ENCODE assay signal across 10 cellular contexts in the genomic region with DNA sequence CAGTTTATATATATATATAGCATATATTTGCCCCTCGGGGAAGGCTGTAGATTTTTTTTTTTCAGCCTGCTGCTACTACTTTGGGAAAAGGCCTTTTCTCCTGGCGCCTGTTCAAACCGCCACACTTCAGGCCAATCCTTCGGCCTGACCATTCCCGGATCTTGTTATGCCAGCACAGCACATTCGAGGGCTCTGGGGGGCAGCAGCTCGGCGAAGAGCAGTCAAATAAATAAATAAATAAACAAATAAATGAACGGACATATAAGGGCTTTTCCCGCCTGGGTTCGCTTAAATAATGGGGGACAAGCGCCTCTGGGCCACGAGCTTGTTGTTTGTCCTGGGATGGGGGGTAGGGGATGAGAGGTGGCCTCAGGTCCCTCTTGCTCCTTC. TPM values are rescaled to one million over a fixed set of nuclear protein-coding genes. Genes with fewer than 3 reads are reported as not detected.
A peak's percentile ranks its signal among the peaks of the same experiment; 100 is the strongest.
DNase-seq lines count a peak whose midpoint lies in the region; ATAC-seq, FAIRE-seq and TF ChIP-seq lines count a peak whose summit lies in the region.
"Had no signal": no experiment of that assay in that cellular context is flagged by ENCODE, and none has a peak within 500 bp of the region (broad histone marks: within the 10 kb centered on the region; RNA-seq: fewer than 3 reads in every experiment).

No MANE protein-coding gene starts in this region.

- no peak for TF ChIP-seq RAD21 in HepG2 (CRISPR knock-in tag; IDR thresholded peaks at IDR 0.05)

- H3K36me3 Mint-ChIP-seq in WTC11: no peaks in the 10 kb centered on the region

- no peaks in the 10 kb centered on the region for H3K79me2 ChIP-seq in HepG2 (ENCODE audit: insufficient read depth, low read length)

- H3K27ac Mint-ChIP-seq in WTC11: no peak overlapping the region

- no peaks in the 10 kb centered on the region for H4K20me1 ChIP-seq in HepG2 (ENCODE audit: insufficient read depth, low read length)

- peaks cover 100% of the 10 kb centered on the region for H3K27me3 ChIP-seq in cardiac muscle cell
- peaks cover 12% of the 10 kb centered on the region for H3K27me3 ChIP-seq in right cardiac atrium (ENCODE audit: control insufficient read depth, insufficient read depth)
- peaks cover 7 to 87% of the 10 kb centered on the region in 2 experiments; a peak in 4 of 5 replicates for H3K27me3 ChIP-seq in HepG2 (ENCODE audit: control insufficient read depth in 1 of 2, insufficient read depth in 2 of 2, low read length in 2 of 2)
- H3K27me3 ChIP-seq in upper lobe of right lung: peaks cover 92% of the 10 kb centered on the region

- ATAC-seq in right cardiac atrium (no peak), WTC11 (no peak), HepG2 (no peak), upper lobe of right lung (no peak), GM18867 (IDR thresholded peaks at IDR 0.05; ENCODE audit: unreplicated experiment) (no peak), HG02973 (IDR thresholded peaks at IDR 0.05; ENCODE audit: unreplicated experiment) (no peak)

- POLR2A ChIA-PET in WTC11 (lab: Charles Lee): no interaction called here
- POLR2A ChIA-PET in HepG2 (lab: Yijun Ruan, JAX): interaction anchor here (1.4 kb wide), 1 partner anchor 315 kb away, joined by 3 read pairs; no protein-coding TSS in a partner anchor

- no peak overlapping the region for H2AFZ ChIP-seq in HepG2 (ENCODE audit: low read length)

- peaks cover 98% of the 10 kb centered on the region for H3K27me3 Mint-ChIP-seq in WTC11 (ENCODE audit: low read depth)

- no peak for FAIRE-seq in HepG2 (lab: Jason Lieb, UNC)

- intact Hi-C loops in right cardiac atrium (cut with DNase I): loop anchor here (2.0 to 10.0 kb wide), 9 partner anchors 312 to 675 kb away; no protein-coding TSS in a partner anchor
- intact Hi-C loops in HepG2 (cut with micrococcal nuclease; ENCODE audit: unreplicated experiment): loop anchor here (1.0 to 5.0 kb wide), 4 partner anchors 245 to 497 kb away; no protein-coding TSS in a partner anchor
- intact Hi-C loops in upper lobe of right lung (cut with DNase I): no loop called here

- 13% methylated on average over 13 of the region's 13 CpGs for WGBS in right cardiac atrium
- 63% methylated on average over 13 of the region's 13 CpGs for WGBS in HepG2 (ENCODE audit: low lambda C conversion rate)

- in situ Hi-C loops in HepG2 (cut with HindIII; ENCODE audit: extremely low pct_ligation_motif_present, low pct_unique_long_range_greater_than_20kb): loop anchor here (5.0 kb wide), 1 partner anchor 317 kb away; no protein-coding TSS in a partner anchor

- no peaks in the 10 kb centered on the region for H3K9me3 Mint-ChIP-seq in WTC11

- peaks cover 12% of the 10 kb centered on the region for H3K4me1 Mint-ChIP-seq in WTC11

- DNase-seq in cardiac muscle cell (ENCODE audit: low read depth in 1 of 2, low spot score in 1 of 2) (peak in 1 of 2 donors; percentile 28), right cardiac atrium (no peak), WTC11 (ENCODE audit: low spot score) (no peak), HepG2 (ENCODE audit: low spot score) (no peak), upper lobe of right lung (no peak)
- DNase-seq in stimulated activated CD4-positive, alpha-beta T cell treated with anti-CD3 and anti-CD28 coated beads, Interleukin-2, amount 100 ng/mL, for 48 hours: no peak
- DNase-seq: activated gamma-delta T cell, SHP77 treated with DMSO at 0.1 percent for 48 hours had no signal

- H3K9me3 ChIP-seq in cardiac muscle cell (ENCODE audit: low read depth) (no peaks in the 10 kb centered on the region), right cardiac atrium (ENCODE audit: control insufficient read depth, low read length) (no peaks in the 10 kb centered on the region), HepG2 (ENCODE audit: low read length) (no peaks in the 10 kb centered on the region), upper lobe of right lung (no peaks in the 10 kb centered on the region)

- H3K4me1 ChIP-seq in cardiac muscle cell (ENCODE audit: low read depth) (no peaks in the 10 kb centered on the region), right cardiac atrium (ENCODE audit: control insufficient read depth, insufficient read depth, low read length) (no peaks in the 10 kb centered on the region), HepG2 (ENCODE audit: insufficient read depth, low read length) (peaks cover 11% of the 10 kb centered on the region), upper lobe of right lung (peaks cover 15% of the 10 kb centered on the region)

- H3K4me2 ChIP-seq in HepG2 (ENCODE audit: low read depth, low read length): peak overlapping the region; percentile 83

- peak overlapping the region; percentile 44 for H3K4me3 Mint-ChIP-seq in WTC11

- H3K27ac ChIP-seq in cardiac muscle cell: no peak overlapping the region
- no peak overlapping the region for H3K27ac ChIP-seq in right cardiac atrium (ENCODE audit: low read length)
- no peak overlapping the region for H3K27ac ChIP-seq in HepG2 (ENCODE audit: extremely low read length, insufficient read depth, low read length)
- H3K27ac ChIP-seq in upper lobe of right lung: no peak overlapping the region

- TF ChIP-seq CTCF in cardiac muscle cell (IDR thresholded peaks at IDR 0.05; ENCODE audit: low read depth, low read length) (no peak), WTC11 (IDR thresholded peaks at IDR 0.05) (no peak), HepG2 (CRISPR knock-in tag; IDR thresholded peaks at IDR 0.05) (no peak), upper lobe of right lung (IDR thresholded peaks at IDR 0.05) (no peak)

- peak overlapping the region; percentile 47 for H3K4me3 ChIP-seq in cardiac muscle cell
- no peak overlapping the region for H3K4me3 ChIP-seq in right cardiac atrium (ENCODE audit: low read length)
- H3K4me3 ChIP-seq in HepG2 (replicated peaks in 1 of 3; ENCODE audit: insufficient read depth in 1 of 3, low read depth in 2 of 3, low read length in 3 of 3): peak overlapping the region in 1 of 3 experiments; percentile 75; a peak in 3 of 6 replicates
- peak overlapping the region; percentile 8 for H3K4me3 ChIP-seq in upper lobe of right lung

- TF ChIP-seq POLR2A in HepG2 (IDR thresholded peaks at IDR 0.05; ENCODE audit: insufficient read depth in 1 of 2, low read depth in 2 of 2, low read length in 2 of 2): no peak

- no peaks in the 10 kb centered on the region for H3K36me3 ChIP-seq in cardiac muscle cell
- H3K36me3 ChIP-seq in HepG2 (replicated peaks in 1 of 2; ENCODE audit: control insufficient read depth in 1 of 2, insufficient read depth in 2 of 2, low read length in 2 of 2): no peaks in the 10 kb centered on the region
- no peaks in the 10 kb centered on the region for H3K36me3 ChIP-seq in upper lobe of right lung

- no peak overlapping the region for H3K9ac ChIP-seq in HepG2 (ENCODE audit: insufficient read depth, low read depth, low read length)

- CTCF ChIA-PET in WTC11 (lab: Charles Lee): interaction anchor here (0.6 to 3.4 kb wide), 34 partner anchors 9 to 1008 kb away, joined by 3 to 73 read pairs (median 6); partner anchors contain the start of gene HOXD1
- CTCF ChIA-PET in HepG2 (lab: Yijun Ruan, JAX; ENCODE audit: low intra/inter-chr PET ratio, low total read pairs): interaction anchor here (1.1 to 2.5 kb wide), 5 partner anchors 13 to 498 kb away, joined by 4 to 83 read pairs (median 13); no protein-coding TSS in a partner anchor

- no TSS peak for BruUV-seq in HepG2 (replicated peaks; lab: Mats Ljungman, UMichigan)

- TF ChIP-seq EP300 in HepG2 (IDR thresholded peaks at IDR 0.05; ENCODE audit: low read depth in 2 of 2, low read length in 2 of 2) (no peak), HepG2 (CRISPR knock-in tag; IDR thresholded peaks at IDR 0.05; ENCODE audit: borderline replicate concordance) (no peak)

RNA-seq across cellular contexts. Expression of gene HOXD8, which starts 10.6 kb away (rescaled TPM):
- total RNA-seq in cardiac muscle cell (not detected in 2 replicates), right cardiac atrium (under 1 TPM; 0.11 to 0.39 (median 0.28) TPM), WTC11 (2021) (not detected in 3 replicates), HepG2 (2016; rRNA removed; fragmentation: Illumina TruSeq; extraction: Trizol) (not detected in 2 replicates), upper lobe of right lung (2.6 TPM)
- polyA plus RNA-seq in cardiac muscle cell (not detected in 2 replicates), right cardiac atrium (0.63 TPM), HepG2 (2011; rRNA removed) (not detected in 2 replicates)
- total RNA-seq in HepG2 (2016; cell fraction: cytosol; rRNA removed; fragmentation: Illumina TruSeq; extraction: Trizol; ENCODE audit: low read depth): not detected in 2 replicates
- total RNA-seq in HepG2 (2016; cell fraction: insoluble cytoplasmic fraction; rRNA removed; fragmentation: Illumina TruSeq; extraction: Trizol): not detected in 2 replicates
- not detected in 2 replicates for total RNA-seq in HepG2 (2016; cell fraction: membrane; rRNA removed; fragmentation: Illumina TruSeq; extraction: Trizol)
- not detected in 2 replicates for total RNA-seq in HepG2 (2016; cell fraction: nucleus; rRNA removed; fragmentation: Illumina TruSeq; extraction: Trizol)
- polyA plus RNA-seq in HepG2 (2011; cell fraction: cytosol; rRNA removed): not detected in 2 replicates
- polyA plus RNA-seq in HepG2 (2011; cell fraction: nucleus; rRNA removed): not detected in 2 replicates
- polyA plus RNA-seq in HepG2 (2012): not detected in 2 replicates
- polyA plus RNA-seq in HepG2 (2016; cell fraction: cytosol; fragmentation: Illumina TruSeq; extraction: Trizol; ENCODE audit: low read depth): not detected in 2 replicates
- polyA plus RNA-seq in HepG2 (2016; cell fraction: insoluble cytoplasmic fraction; fragmentation: Illumina TruSeq; extraction: Trizol; ENCODE audit: low read depth): not detected in 2 replicates
- polyA plus RNA-seq in HepG2 (2016; cell fraction: membrane; fragmentation: Illumina TruSeq; extraction: Trizol; ENCODE audit: low read depth): not detected in 2 replicates
- polyA plus RNA-seq in HepG2 (2016; cell fraction: nucleus; fragmentation: Illumina TruSeq; extraction: Trizol; ENCODE audit: insufficient read depth, low read depth): not detected in 2 replicates
- not detected in 2 replicates for polyA minus RNA-seq in HepG2 (2011; rRNA and poly(A)+ RNA removed; ENCODE audit: low replicate concordance)
- polyA minus RNA-seq in HepG2 (2011; cell fraction: cytosol; rRNA and poly(A)+ RNA removed): not detected in 2 replicates
- polyA minus RNA-seq in HepG2 (2011; cell fraction: nucleus; rRNA and poly(A)+ RNA removed): not detected in 2 replicates

RNA-seq across cellular contexts. Expression of gene HOXD4, which starts 11.2 kb away (rescaled TPM):
- total RNA-seq in cardiac muscle cell (not detected in 2 replicates), right cardiac atrium (not detected), WTC11 (2021) (not detected in 3 replicates), HepG2 (2016; rRNA removed; fragmentation: Illumina TruSeq; extraction: Trizol) (0.31 TPM in 1 of 2 replicates, not detected in the other), upper lobe of right lung (0.84 TPM)
- polyA plus RNA-seq in cardiac muscle cell (not detected in 2 replicates), right cardiac atrium (0.29 TPM), HepG2 (2011; rRNA removed) (not detected in 2 replicates)
- total RNA-seq in HepG2 (2016; cell fraction: cytosol; rRNA removed; fragmentation: Illumina TruSeq; extraction: Trizol; ENCODE audit: low read depth): not detected in 2 replicates
- 0.19 TPM in 1 of 2 replicates, not detected in the other for total RNA-seq in HepG2 (2016; cell fraction: insoluble cytoplasmic fraction; rRNA removed; fragmentation: Illumina TruSeq; extraction: Trizol)
- total RNA-seq in HepG2 (2016; cell fraction: membrane; rRNA removed; fragmentation: Illumina TruSeq; extraction: Trizol): 0.12 TPM in 1 of 2 replicates, not detected in the other
- 0.34 TPM in 1 of 2 replicates, not detected in the other for total RNA-seq in HepG2 (2016; cell fraction: nucleus; rRNA removed; fragmentation: Illumina TruSeq; extraction: Trizol)
- polyA plus RNA-seq in HepG2 (2011; cell fraction: cytosol; rRNA removed): not detected in 2 replicates
- not detected in 2 replicates for polyA plus RNA-seq in HepG2 (2011; cell fraction: nucleus; rRNA removed)
- polyA plus RNA-seq in HepG2 (2012): not detected in 2 replicates
- polyA plus RNA-seq in HepG2 (2016; cell fraction: cytosol; fragmentation: Illumina TruSeq; extraction: Trizol; ENCODE audit: low read depth): 0.15 TPM in 1 of 2 replicates, not detected in the other
- polyA plus RNA-seq in HepG2 (2016; cell fraction: insoluble cytoplasmic fraction; fragmentation: Illumina TruSeq; extraction: Trizol; ENCODE audit: low read depth): not detected in 2 replicates
- polyA plus RNA-seq in HepG2 (2016; cell fraction: membrane; fragmentation: Illumina TruSeq; extraction: Trizol; ENCODE audit: low read depth): 0.10 and 0.17 TPM in 2 replicates
- 0.43 and 1.4 TPM in 2 replicates for polyA plus RNA-seq in HepG2 (2016; cell fraction: nucleus; fragmentation: Illumina TruSeq; extraction: Trizol; ENCODE audit: insufficient read depth, low read depth)
- not detected in 2 replicates for polyA minus RNA-seq in HepG2 (2011; rRNA and poly(A)+ RNA removed; ENCODE audit: low replicate concordance)
- not detected in 2 replicates for polyA minus RNA-seq in HepG2 (2011; cell fraction: cytosol; rRNA and poly(A)+ RNA removed)
- not detected in 2 replicates for polyA minus RNA-seq in HepG2 (2011; cell fraction: nucleus; rRNA and poly(A)+ RNA removed)

RNA-seq across cellular contexts. Expression of gene HOXD3, which starts 17.0 kb away (rescaled TPM):
- total RNA-seq in cardiac muscle cell (0.12 TPM in 1 of 2 replicates, not detected in the other), right cardiac atrium (not detected), WTC11 (2021) (not detected in 3 replicates), HepG2 (2016; rRNA removed; fragmentation: Illumina TruSeq; extraction: Trizol) (0.08 and 0.09 TPM in 2 replicates), upper lobe of right lung (1.7 TPM)
- polyA plus RNA-seq in cardiac muscle cell (not detected in 2 replicates), right cardiac atrium (0.16 TPM), HepG2 (2011; rRNA removed) (0.05 TPM in 1 of 2 replicates, not detected in the other)
- total RNA-seq in HepG2 (2016; cell fraction: cytosol; rRNA removed; fragmentation: Illumina TruSeq; extraction: Trizol; ENCODE audit: low read depth): not detected in 2 replicates
- total RNA-seq in HepG2 (2016; cell fraction: insoluble cytoplasmic fraction; rRNA removed; fragmentation: Illumina TruSeq; extraction: Trizol): 0.04 TPM in 1 of 2 replicates, not detected in the other
- total RNA-seq in HepG2 (2016; cell fraction: membrane; rRNA removed; fragmentation: Illumina TruSeq; extraction: Trizol): 0.06 and 0.14 TPM in 2 replicates
- 0.19 TPM in 1 of 2 replicates, not detected in the other for total RNA-seq in HepG2 (2016; cell fraction: nucleus; rRNA removed; fragmentation: Illumina TruSeq; extraction: Trizol)
- not detected in 2 replicates for polyA plus RNA-seq in HepG2 (2011; cell fraction: cytosol; rRNA removed)
- polyA plus RNA-seq in HepG2 (2011; cell fraction: nucleus; rRNA removed): 0.07 TPM in 1 of 2 replicates, not detected in the other
- 0.09 TPM in 1 of 2 replicates, not detected in the other for polyA plus RNA-seq in HepG2 (2012)
- not detected in 2 replicates for polyA plus RNA-seq in HepG2 (2016; cell fraction: cytosol; fragmentation: Illumina TruSeq; extraction: Trizol; ENCODE audit: low read depth)
- 0.28 TPM in 1 of 2 replicates, not detected in the other for polyA plus RNA-seq in HepG2 (2016; cell fraction: insoluble cytoplasmic fraction; fragmentation: Illumina TruSeq; extraction: Trizol; ENCODE audit: low read depth)
- 0.07 TPM in 1 of 2 replicates, not detected in the other for polyA plus RNA-seq in HepG2 (2016; cell fraction: membrane; fragmentation: Illumina TruSeq; extraction: Trizol; ENCODE audit: low read depth)
- polyA plus RNA-seq in HepG2 (2016; cell fraction: nucleus; fragmentation: Illumina TruSeq; extraction: Trizol; ENCODE audit: insufficient read depth, low read depth): not detected in 2 replicates
- not detected in 2 replicates for polyA minus RNA-seq in HepG2 (2011; rRNA and poly(A)+ RNA removed; ENCODE audit: low replicate concordance)
- polyA minus RNA-seq in HepG2 (2011; cell fraction: cytosol; rRNA and poly(A)+ RNA removed): not detected in 2 replicates
- not detected in 2 replicates for polyA minus RNA-seq in HepG2 (2011; cell fraction: nucleus; rRNA and poly(A)+ RNA removed)

RNA-seq across cellular contexts. Expression of gene HOXD9, which starts 17.6 kb away (rescaled TPM):
- not detected in 2 replicates for total RNA-seq in cardiac muscle cell
- polyA plus RNA-seq in cardiac muscle cell: not detected in 2 replicates
- not detected for total RNA-seq in right cardiac atrium
- polyA plus RNA-seq in right cardiac atrium: 0.09 TPM
- total RNA-seq in WTC11 (2021): not detected in 3 replicates
- total RNA-seq in HepG2 (2016; rRNA removed; fragmentation: Illumina TruSeq; extraction: Trizol): not detected in 2 replicates
- not detected in 2 replicates for total RNA-seq in HepG2 (2016; cell fraction: cytosol; rRNA removed; fragmentation: Illumina TruSeq; extraction: Trizol; ENCODE audit: low read depth)
- total RNA-seq in HepG2 (2016; cell fraction: insoluble cytoplasmic fraction; rRNA removed; fragmentation: Illumina TruSeq; extraction: Trizol): not detected in 2 replicates
- not detected in 2 replicates for total RNA-seq in HepG2 (2016; cell fraction: membrane; rRNA removed; fragmentation: Illumina TruSeq; extraction: Trizol)
- total RNA-seq in HepG2 (2016; cell fraction: nucleus; rRNA removed; fragmentation: Illumina TruSeq; extraction: Trizol): not detected in 2 replicates
- polyA plus RNA-seq in HepG2 (2011; rRNA removed): not detected in 2 replicates
- not detected in 2 replicates for polyA plus RNA-seq in HepG2 (2011; cell fraction: cytosol; rRNA removed)
- not detected in 2 replicates for polyA plus RNA-seq in HepG2 (2011; cell fraction: nucleus; rRNA removed)
- polyA plus RNA-seq in HepG2 (2012): not detected in 2 replicates
- not detected in 2 replicates for polyA plus RNA-seq in HepG2 (2016; cell fraction: cytosol; fragmentation: Illumina TruSeq; extraction: Trizol; ENCODE audit: low read depth)
- polyA plus RNA-seq in HepG2 (2016; cell fraction: insoluble cytoplasmic fraction; fragmentation: Illumina TruSeq; extraction: Trizol; ENCODE audit: low read depth): not detected in 2 replicates
- polyA plus RNA-seq in HepG2 (2016; cell fraction: membrane; fragmentation: Illumina TruSeq; extraction: Trizol; ENCODE audit: low read depth): not detected in 2 replicates
- polyA plus RNA-seq in HepG2 (2016; cell fraction: nucleus; fragmentation: Illumina TruSeq; extraction: Trizol; ENCODE audit: insufficient read depth, low read depth): not detected in 2 replicates
- polyA minus RNA-seq in HepG2 (2011; rRNA and poly(A)+ RNA removed; ENCODE audit: low replicate concordance): 0.61 TPM in 1 of 2 replicates, not detected in the other
- polyA minus RNA-seq in HepG2 (2011; cell fraction: cytosol; rRNA and poly(A)+ RNA removed): not detected in 2 replicates
- polyA minus RNA-seq in HepG2 (2011; cell fraction: nucleus; rRNA and poly(A)+ RNA removed): not detected in 2 replicates
- total RNA-seq in upper lobe of right lung: 1.6 TPM

RNA-seq across cellular contexts. Expression of gene HOXD10, which starts 23.5 kb away (rescaled TPM):
- not detected in 2 replicates for total RNA-seq in cardiac muscle cell
- polyA plus RNA-seq in cardiac muscle cell: not detected in 2 replicates
- total RNA-seq in right cardiac atrium: not detected
- polyA plus RNA-seq in right cardiac atrium: not detected
- not detected in 3 replicates for total RNA-seq in WTC11 (2021)
- total RNA-seq in HepG2 (2016; rRNA removed; fragmentation: Illumina TruSeq; extraction: Trizol): not detected in 2 replicates
- not detected in 2 replicates for total RNA-seq in HepG2 (2016; cell fraction: cytosol; rRNA removed; fragmentation: Illumina TruSeq; extraction: Trizol; ENCODE audit: low read depth)
- total RNA-seq in HepG2 (2016; cell fraction: insoluble cytoplasmic fraction; rRNA removed; fragmentation: Illumina TruSeq; extraction: Trizol): not detected in 2 replicates
- total RNA-seq in HepG2 (2016; cell fraction: membrane; rRNA removed; fragmentation: Illumina TruSeq; extraction: Trizol): not detected in 2 replicates
- total RNA-seq in HepG2 (2016; cell fraction: nucleus; rRNA removed; fragmentation: Illumina TruSeq; extraction: Trizol): not detected in 2 replicates
- polyA plus RNA-seq in HepG2 (2011; rRNA removed): not detected in 2 replicates
- polyA plus RNA-seq in HepG2 (2011; cell fraction: cytosol; rRNA removed): not detected in 2 replicates
- polyA plus RNA-seq in HepG2 (2011; cell fraction: nucleus; rRNA removed): not detected in 2 replicates
- polyA plus RNA-seq in HepG2 (2012): not detected in 2 replicates
- not detected in 2 replicates for polyA plus RNA-seq in HepG2 (2016; cell fraction: cytosol; fragmentation: Illumina TruSeq; extraction: Trizol; ENCODE audit: low read depth)
- polyA plus RNA-seq in HepG2 (2016; cell fraction: insoluble cytoplasmic fraction; fragmentation: Illumina TruSeq; extraction: Trizol; ENCODE audit: low read depth): not detected in 2 replicates
- not detected in 2 replicates for polyA plus RNA-seq in HepG2 (2016; cell fraction: membrane; fragmentation: Illumina TruSeq; extraction: Trizol; ENCODE audit: low read depth)
- polyA plus RNA-seq in HepG2 (2016; cell fraction: nucleus; fragmentation: Illumina TruSeq; extraction: Trizol; ENCODE audit: insufficient read depth, low read depth): not detected in 2 replicates
- not detected in 2 replicates for polyA minus RNA-seq in HepG2 (2011; rRNA and poly(A)+ RNA removed; ENCODE audit: low replicate concordance)
- not detected in 2 replicates for polyA minus RNA-seq in HepG2 (2011; cell fraction: cytosol; rRNA and poly(A)+ RNA removed)
- not detected in 2 replicates for polyA minus RNA-seq in HepG2 (2011; cell fraction: nucleus; rRNA and poly(A)+ RNA removed)
- 0.55 TPM for total RNA-seq in upper lobe of right lung
